ENCODE assay signal across 2 cellular contexts in the genomic region with DNA sequence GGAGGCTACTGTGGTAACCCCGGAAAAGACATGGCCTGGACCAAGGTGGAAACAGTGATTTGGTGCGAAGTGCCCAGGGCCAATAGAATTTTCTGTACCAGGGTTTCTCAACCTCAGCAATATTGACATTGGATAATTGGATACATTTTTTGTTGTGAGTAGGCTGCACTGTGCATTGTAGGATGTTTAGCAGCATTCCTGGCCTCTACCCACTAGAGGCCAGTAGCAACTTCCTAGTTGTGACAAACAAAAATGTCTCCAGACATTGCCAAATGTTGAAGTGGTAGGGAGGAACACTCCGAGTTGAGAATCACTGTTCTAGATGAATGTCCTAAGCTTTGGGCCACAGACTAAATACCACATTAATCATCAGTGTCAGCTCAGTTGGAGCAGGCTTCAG.
TF ChIP-seq lines count a peak whose summit lies in the region.

No MANE protein-coding gene starts in this region.

TF ChIP-seq in IMR-90, 13 proteins besides CTCF, POLR2A, EP300 and RAD21:
- TF ChIP-seq SMC3 (IDR thresholded peaks at IDR 0.05; ENCODE audit: low read depth, low read length) (peak; percentile 39; the same call in 1 of the 2 replicates), RCOR1 (IDR thresholded peaks at IDR 0.05; ENCODE audit: insufficient replicate concordance, low read length) (no peak)

TF ChIP-seq in GM12878, 131 proteins besides CTCF, POLR2A, EP300 and RAD21:
- TF ChIP-seq SMC3 (IDR thresholded peaks at IDR 0.05; ENCODE audit: borderline replicate concordance, low read length) (0 out of 2 replicates have a peak, but pooled peaks have one; percentile 10), YY1 (IDR thresholded peaks at IDR 0.05; ENCODE audit: low read depth, low read length) (0 out of 2 replicates have a peak, but pooled peaks have one; percentile 17), STAT1 (conservative IDR thresholded peaks at IDR 0.05) (no peak)
